3 cellular contexts compared by ENCODE assay signal in genomic region chr21:45437844-45438243, GRCh38.
TF ChIP-seq lines count a peak whose summit lies in the region.

No MANE protein-coding gene starts in this region.

TF ChIP-seq in WTC11, 78 proteins besides CTCF, POLR2A, EP300 and RAD21:
- 0 out of 2 replicates have a peak, but pooled peaks have one; percentile 19 for TF ChIP-seq ZBTB43 (CRISPR knock-in tag; IDR thresholded peaks at IDR 0.05)
TF ChIP-seq in WTC11: peak in this region for 1; not testable (repeated sequence) for 77.

TF ChIP-seq in K562, 482 proteins besides CTCF, POLR2A, EP300 and RAD21:
- peak; percentile 96; the same call in 1 of the 2 replicates for TF ChIP-seq ZBTB43 (CRISPR knock-in tag; IDR thresholded peaks at IDR 0.05)

TF ChIP-seq in H1, 55 proteins besides CTCF, POLR2A, EP300 and RAD21:
- TF ChIP-seq ASH2L (IDR thresholded peaks at IDR 0.05; ENCODE audit: low read length): peak; percentile 63
